Comparison of ENCODE assay signal across 8 cellular contexts in the genomic region with DNA sequence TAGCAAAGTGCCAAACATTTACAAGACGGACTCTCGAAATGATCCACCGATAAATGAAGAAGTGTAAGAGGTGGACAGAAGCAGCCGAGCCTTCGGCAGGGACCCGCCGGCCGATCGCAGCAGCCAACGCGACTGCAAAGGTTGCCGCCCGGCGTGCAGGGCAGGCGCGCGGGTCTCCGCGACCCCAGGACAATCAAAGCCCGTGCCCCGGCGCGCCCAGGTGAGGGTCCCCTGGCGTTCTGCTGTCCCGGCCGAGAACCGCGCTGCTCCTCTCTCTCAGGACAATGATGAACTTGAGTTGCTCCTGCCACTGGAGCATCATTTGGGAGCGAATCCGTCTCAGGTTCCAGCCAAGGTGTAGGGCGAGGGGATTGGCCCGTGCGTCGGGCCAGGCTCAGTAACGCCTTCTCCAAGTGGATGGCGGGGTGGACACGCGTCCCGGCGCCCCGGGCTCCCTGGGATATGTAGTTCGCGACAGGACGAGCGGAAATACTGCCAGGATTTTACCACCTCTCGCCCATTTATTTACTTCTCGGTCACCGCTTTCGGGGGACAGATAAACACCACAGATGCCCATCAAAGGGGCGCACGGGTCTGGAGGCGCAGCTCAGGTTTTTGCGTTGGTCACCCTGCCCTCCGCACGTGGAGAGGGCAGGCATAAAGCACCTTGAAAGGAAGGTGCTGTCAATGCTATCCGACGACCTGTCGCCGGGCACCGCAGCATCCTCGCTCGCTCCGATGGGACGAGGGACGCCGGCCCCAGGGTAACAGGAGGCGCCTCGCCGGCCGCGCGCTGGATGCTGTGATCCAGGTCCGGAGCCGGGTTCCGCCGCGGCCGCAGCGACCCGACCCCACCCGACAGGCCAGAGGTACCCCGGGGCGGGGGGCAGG. TPM values are rescaled to one million over a fixed set of nuclear protein-coding genes. Genes with fewer than 3 reads are reported as not detected.
A peak's percentile ranks its signal among the peaks of the same experiment; 100 is the strongest.
DNase-seq lines count a peak whose midpoint lies in the region; ATAC-seq and TF ChIP-seq lines count a peak whose summit lies in the region.

A gene with protein sequence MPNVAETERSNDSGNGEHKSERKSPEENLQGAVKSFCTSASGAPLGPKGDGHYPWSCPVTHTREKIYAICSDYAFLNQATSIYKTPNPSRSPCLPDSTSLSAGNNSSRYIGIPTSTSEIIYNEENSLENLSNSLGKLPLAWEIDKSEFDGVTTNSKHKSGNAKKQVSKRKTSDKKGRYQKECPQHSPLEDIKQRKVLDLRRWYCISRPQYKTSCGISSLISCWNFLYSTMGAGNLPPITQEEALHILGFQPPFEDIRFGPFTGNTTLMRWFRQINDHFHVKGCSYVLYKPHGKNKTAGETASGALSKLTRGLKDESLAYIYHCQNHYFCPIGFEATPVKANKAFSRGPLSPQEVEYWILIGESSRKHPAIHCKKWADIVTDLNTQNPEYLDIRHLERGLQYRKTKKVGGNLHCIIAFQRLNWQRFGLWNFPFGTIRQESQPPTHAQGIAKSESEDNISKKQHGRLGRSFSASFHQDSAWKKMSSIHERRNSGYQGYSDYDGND (plus strand): TSS at position 467 of the 891 bp plus-strand sequence. CDS start 8,149 bp downstream, outside the sequence.
A gene (minus strand): TSS at position 324 of the 891 bp plus-strand sequence. CDS start 306 bp downstream, at position 18.

- peak within 1 kb of the TSS; percentile 82 to 85; a peak in 3 of 4 replicates for H3K4me3 ChIP-seq in DND-41 (ENCODE audit: low read depth in 1 of 2, low read length in 2 of 2)

- ATAC-seq in DND-41 (ENCODE audit: insufficient read depth, low read depth) (no peak), GM21737 (IDR thresholded peaks at IDR 0.05; ENCODE audit: unreplicated experiment) (peak; percentile 91)
- ATAC-seq in stimulated activated naive CD8-positive, alpha-beta T cell treated with anti-CD3 and anti-CD28 coated beads, Interleukin-15, Interleukin-2, amounts not matched to agents 100 U/mL and 50 U/mL, for 24 hours = peak; percentile 93

- no peak for TF ChIP-seq CTCF in DND-41 (IDR thresholded peaks at IDR 0.05; ENCODE audit: borderline replicate concordance, extremely low read depth, low read length, poor library complexity, severe bottlenecking)

- in situ Hi-C loops in KBM-7 (cut with MboI; ENCODE audit: low pct_unique_long_range_greater_than_20kb, low sequenced_read_pairs) = no loop called here

- no peaks in the 10 kb centered on the region; the same call in 1 of the 2 replicates for H3K36me3 ChIP-seq in DND-41 (ENCODE audit: insufficient read depth, low read length)

- DNase-seq in DND-41 (no peak), KBM-7 (peak; percentile 94), RPMI7951 (ENCODE audit: low read depth) (peak; percentile 90), fibroblast of gingiva (ENCODE audit: low read depth) (peak; percentile 90), myocyte (ENCODE audit: low read depth) (peak; percentile 94)
- DNase-seq in activated T-helper 1 cell treated with anti-CD3 and anti-CD28 coated beads, Interleukin-2, amount 50 U/mL, for 16 hours (ENCODE audit: low read depth in 1 of 2, low spot score in 1 of 2) = peak; percentile 30 to 41
- DNase-seq in stimulated activated naive CD8-positive, alpha-beta T cell treated with anti-CD3 and anti-CD28 coated beads, Interleukin-15, Interleukin-2, amounts not matched to agents 100 U/mL and 50 U/mL, for 24 hours = peak; percentile 85

- peak within 1 kb of the TSS; percentile 98 for H3K9ac ChIP-seq in DND-41 (ENCODE audit: low read depth, low read length)

- H3K4me2 ChIP-seq in DND-41 (ENCODE audit: insufficient read depth, low read length) = peak within 1 kb of the TSS; percentile 87

- H2AFZ ChIP-seq in DND-41 (ENCODE audit: low read depth, low read length) = peak within 1 kb of the TSS; percentile 97

- H3K79me2 ChIP-seq in DND-41 (ENCODE audit: insufficient read depth, low read length) = peaks cover 24% of the 10 kb centered on the region

- H3K4me1 ChIP-seq in DND-41 (ENCODE audit: insufficient read depth, low read length) = peaks cover 36% of the 10 kb centered on the region

- H3K27me3 ChIP-seq in DND-41 (ENCODE audit: insufficient read depth, low read length, poor library complexity) = no peaks in the 10 kb centered on the region

- H3K27ac ChIP-seq in DND-41 (ENCODE audit: low read length) = peak within 1 kb of the TSS; percentile 84

- no peaks in the 10 kb centered on the region for H3K9me3 ChIP-seq in DND-41 (ENCODE audit: insufficient read depth, low read length, severe bottlenecking)

- no peaks in the 10 kb centered on the region for H4K20me1 ChIP-seq in DND-41 (ENCODE audit: insufficient read depth, low read length)

RNA-seq across cellular contexts. Expression of the first gene that starts in this region (rescaled TPM):
- total RNA-seq in RPMI7951 (2014; rRNA removed; shearing (Covaris generic)) = 9.2 and 13.3 TPM in 2 replicates
- 50.8 and 56.3 TPM in 2 replicates for total RNA-seq in myocyte
- 14.4 TPM for polyA plus RNA-seq in myocyte (2012)

RNA-seq across cellular contexts. Expression of the second gene that starts in this region (rescaled TPM):
- total RNA-seq in RPMI7951 (2014; rRNA removed; shearing (Covaris generic)) = 19.9 and 22.5 TPM in 2 replicates
- total RNA-seq in myocyte = 9.3 and 9.7 TPM in 2 replicates
- 10.0 TPM for polyA plus RNA-seq in myocyte (2012)
